Comparison of ENCODE assay signal across 34 cellular contexts in genomic region chr10:64682043-64682442, GRCh38.
A peak's percentile ranks its signal among the peaks of the same experiment; 100 is the strongest.
DNase-seq lines count a peak whose midpoint lies in the region; ATAC-seq and TF ChIP-seq lines count a peak whose summit lies in the region.
"Had no signal": no experiment of that assay in that cellular context is flagged by ENCODE, and none has a peak within 500 bp of the region (broad histone marks: within the 10 kb centered on the region; RNA-seq: fewer than 3 reads in every experiment).

No MANE protein-coding gene starts in this region.

- H3K27me3 Mint-ChIP-seq in endodermal cell (ENCODE audit: insufficient read depth), result no peaks in the 10 kb centered on the region
- H3K27me3 Mint-ChIP-seq: activated CD4-positive, alpha-beta T cell treated with anti-CD3 and anti-CD28 coated beads, Interleukin-2, amount 10 ng/mL, durations not matched to agents 7 days and 5 days; activated naive CD8-positive, alpha-beta T cell treated with anti-CD3 and anti-CD28 coated beads, Interleukin-2, amount 50 U/mL, for 24 hours; B cell; CD8-positive, alpha-beta memory T cell; IgD-negative memory B cell; naive thymus-derived CD4-positive, alpha-beta T cell; stimulated activated naive CD8-positive, alpha-beta T cell treated with anti-CD3 and anti-CD28 coated beads, Interleukin-15, amount 100 ng/mL, for 72 hours had no signal

- H3K79me1 ChIP-seq in mesenchymal stem cell (replicated peaks; ENCODE audit: low read length, poor library complexity, severe bottlenecking), result no peaks in the 10 kb centered on the region

- no peak overlapping the region for H4K91ac ChIP-seq in mesenchymal stem cell (ENCODE audit: low read length)

- H2BK5ac ChIP-seq in mesenchymal stem cell (ENCODE audit: low read depth, low read length, poor library complexity, severe bottlenecking), result no peak overlapping the region

- no peak overlapping the region for H2BK15ac ChIP-seq in mesenchymal stem cell (ENCODE audit: low read depth, poor library complexity, severe bottlenecking)

- no peak overlapping the region for H2BK120ac ChIP-seq in mesenchymal stem cell (ENCODE audit: low read depth, low read length)

- H3K18ac ChIP-seq in mesenchymal stem cell (ENCODE audit: low read depth in 1 of 2, low read length in 2 of 2), result no peak overlapping the region

- ATAC-seq in HG02870 (IDR thresholded peaks at IDR 0.05; ENCODE audit: unreplicated experiment), result no peak
- ATAC-seq: activated naive CD8-positive, alpha-beta T cell treated with anti-CD3 and anti-CD28 coated beads, Interleukin-2, amount 50 U/mL, for 24 hours; body of pancreas; left ventricle myocardium superior; naive thymus-derived CD4-positive, alpha-beta T cell; Panc1; stimulated activated naive CD8-positive, alpha-beta T cell treated with anti-CD3 and anti-CD28 coated beads, Interleukin-15, amount 100 ng/mL, for 72 hours; WTC11 had no signal

- H3K9ac ChIP-seq in NT2/D1 (ENCODE audit: insufficient read length, low read depth) (no peak overlapping the region), endodermal cell (ENCODE audit: extremely low read depth, low read length, poor library complexity, severe bottlenecking) (no peak overlapping the region), mesenchymal stem cell (ENCODE audit: low read length) (no peak overlapping the region)

- H2AK5ac ChIP-seq in mesenchymal stem cell (ENCODE audit: low read length, severe bottlenecking), result no peak overlapping the region

- no peaks in the 10 kb centered on the region for H3K4me1 Mint-ChIP-seq in endodermal cell
- H3K4me1 Mint-ChIP-seq: activated CD4-positive, alpha-beta T cell treated with anti-CD3 and anti-CD28 coated beads, Interleukin-2, amount 10 ng/mL, durations not matched to agents 7 days and 5 days; activated naive CD8-positive, alpha-beta T cell treated with anti-CD3 and anti-CD28 coated beads, Interleukin-2, amount 50 U/mL, for 24 hours; B cell; CD8-positive, alpha-beta memory T cell; IgD-negative memory B cell; mesothelial cell of epicardium; stimulated activated naive CD8-positive, alpha-beta T cell treated with anti-CD3 and anti-CD28 coated beads, Interleukin-15, amount 100 ng/mL, for 72 hours; WTC11 had no signal

- no peak overlapping the region for H3K14ac ChIP-seq in mesenchymal stem cell (ENCODE audit: low read length in 2 of 2)

- no peak overlapping the region for H4K8ac ChIP-seq in mesenchymal stem cell (ENCODE audit: low read length)

- H3K9me3 Mint-ChIP-seq in endodermal cell, result peaks cover 11% of the 10 kb centered on the region
- H3K9me3 Mint-ChIP-seq: activated CD4-positive, alpha-beta T cell treated with anti-CD3 and anti-CD28 coated beads, Interleukin-2, amount 10 ng/mL, durations not matched to agents 7 days and 5 days had no signal

- H3K36me3 Mint-ChIP-seq in endodermal cell (ENCODE audit: low read depth), result no peaks in the 10 kb centered on the region
- H3K36me3 Mint-ChIP-seq: CD8-positive, alpha-beta memory T cell; IgD-negative memory B cell; mesothelial cell of epicardium; naive thymus-derived CD4-positive, alpha-beta T cell had no signal

- H3K27ac Mint-ChIP-seq in endodermal cell, result no peak overlapping the region
- H3K27ac Mint-ChIP-seq: activated CD4-positive, alpha-beta T cell treated with anti-CD3 and anti-CD28 coated beads, Interleukin-2, amount 10 ng/mL, durations not matched to agents 7 days and 5 days; activated naive CD8-positive, alpha-beta T cell treated with anti-CD3 and anti-CD28 coated beads, Interleukin-2, amount 50 U/mL, for 24 hours; B cell; CD8-positive, alpha-beta memory T cell; IgD-negative memory B cell; mesothelial cell of epicardium; stimulated activated naive CD8-positive, alpha-beta T cell treated with anti-CD3 and anti-CD28 coated beads, Interleukin-15, amount 100 ng/mL, for 72 hours; WTC11 had no signal

- H3K27ac ChIP-seq in endodermal cell (ENCODE audit: low read depth, low read length), result no peak overlapping the region
- H3K27ac ChIP-seq in mesenchymal stem cell (ENCODE audit: low read length, poor library complexity, severe bottlenecking), result no peak overlapping the region
- H3K27ac ChIP-seq: body of pancreas, epithelial cell of prostate, tibial artery had no signal

- H3K23ac ChIP-seq in mesenchymal stem cell (ENCODE audit: low read length in 2 of 2), result no peak overlapping the region

- peak; percentile 31 for DNase-seq in Caki2 (ENCODE audit: low read depth)
- peak; percentile 15 for DNase-seq in NT2/D1 (ENCODE audit: low read depth, low spot score)
- DNase-seq in endodermal cell, result peak; percentile 73
- DNase-seq in mesenchymal stem cell, result peak; percentile 49
- no peak for DNase-seq in stimulated activated CD4-positive, alpha-beta T cell treated with anti-CD3 and anti-CD28 coated beads, Interleukin-4, amount 100 ng/mL, for 24 hours
- DNase-seq in inferior parietal cortex (ENCODE audit: extremely low spot score), result no peak
- no peak for DNase-seq in activated CD4-positive, alpha-beta T cell treated with anti-CD3 and anti-CD28 coated beads, Interleukin-2, amount 50 U/mL, for 1 hour
- DNase-seq: activated CD4-positive, alpha-beta T cell treated with anti-CD3 and anti-CD28 coated beads, Interleukin-2, amount 10 ng/mL, durations not matched to agents 7 days and 5 days; activated naive CD8-positive, alpha-beta T cell treated with anti-CD3 and anti-CD28 coated beads, Interleukin-2, amount 50 U/mL, for 24 hours; activated T-cell treated with anti-CD3 and anti-CD28 coated beads, Interleukin-2, amount 50 U/mL, for 48 hours; body of pancreas; CD8-positive, alpha-beta memory T cell; DMS153; foreskin fibroblast; left ventricle myocardium superior; naive thymus-derived CD4-positive, alpha-beta T cell; NCI-H1105 treated with DMSO at 0.1 percent for 48 hours; NCI-H2029 treated with DMSO at 0.1 percent for 48 hours; NCI-H2227 treated with DMSO at 0.1 percent for 48 hours; NCI-H526 treated with DMSO at 0.1 percent for 48 hours; occipital lobe; SIG-M5; small intestine; stimulated activated CD8-positive, alpha-beta memory T cell treated with anti-CD3 and anti-CD28 coated beads, Interleukin-4, amount 100 ng/mL, for 48 hours; stimulated activated naive CD8-positive, alpha-beta T cell treated with anti-CD3 and anti-CD28 coated beads, Interleukin-15, amount 100 ng/mL, for 72 hours; SW 1271; tibial artery had no signal

- no peak overlapping the region for H2AFZ ChIP-seq in mesenchymal stem cell (ENCODE audit: low read depth, low read length)

- H3K4me1 ChIP-seq in NT2/D1 (ENCODE audit: insufficient read depth, insufficient read length) (no peaks in the 10 kb centered on the region), endodermal cell (ENCODE audit: control insufficient read depth, insufficient read depth, low read length) (no peaks in the 10 kb centered on the region), mesenchymal stem cell (ENCODE audit: control insufficient read depth, insufficient read depth, low read depth, low read length) (no peaks in the 10 kb centered on the region)
- H3K4me1 ChIP-seq: body of pancreas, tibial artery had no signal

- H3K36me3 ChIP-seq in NT2/D1 (ENCODE audit: insufficient read depth, insufficient read length, low read length) (no peaks in the 10 kb centered on the region), endodermal cell (ENCODE audit: control insufficient read depth, insufficient read depth, low read length) (no peaks in the 10 kb centered on the region), mesenchymal stem cell (ENCODE audit: control insufficient read depth in 1 of 2, insufficient read depth in 2 of 2, low read depth in 1 of 2, low read length in 2 of 2) (no peaks in the 10 kb centered on the region)
- H3K36me3 ChIP-seq: tibial artery had no signal

- no peak overlapping the region for H2BK12ac ChIP-seq in mesenchymal stem cell (ENCODE audit: low read length in 2 of 2)

- peak; percentile 18 for TF ChIP-seq CTCF in endodermal cell (conservative IDR thresholded peaks at IDR 0.05)

- 83 to 96% methylated on average over 1 to 3 of the region's 3 CpGs for WGBS in endodermal cell (ENCODE audit: insufficient coverage in 1 of 2, insufficient read length in 1 of 2), 2 experiments
- 69% methylated on average over 3 of the region's 3 CpGs for WGBS in mesenchymal stem cell

- H3K4me3 ChIP-seq in NT2/D1 (ENCODE audit: insufficient read length, low read depth) (no peak overlapping the region), endodermal cell (ENCODE audit: low read length) (no peak overlapping the region), mesenchymal stem cell (ENCODE audit: insufficient read depth in 1 of 2, low read depth in 1 of 2, low read length in 2 of 2) (no peak overlapping the region)
- H3K4me3 ChIP-seq: body of pancreas, tibial artery had no signal

- H3K27me3 ChIP-seq in NT2/D1 (ENCODE audit: insufficient read depth, insufficient read length) (no peaks in the 10 kb centered on the region), endodermal cell (ENCODE audit: control insufficient read depth, insufficient read depth, low read length, poor library complexity, severe bottlenecking) (no peaks in the 10 kb centered on the region), mesenchymal stem cell (ENCODE audit: control insufficient read depth in 1 of 2, insufficient read depth in 1 of 2, low read length in 2 of 2) (no peaks in the 10 kb centered on the region)
- H3K27me3 ChIP-seq: body of pancreas, tibial artery had no signal

- in situ Hi-C loops in Caki2 (cut with HindIII; ENCODE audit: low pct_unique_long_range_greater_than_20kb, low sequenced_read_pairs), result no loop called here

- no peak overlapping the region for H3K4me2 ChIP-seq in mesenchymal stem cell (ENCODE audit: low read length, poor library complexity, severe bottlenecking)

- no peak overlapping the region for H3K4me3 Mint-ChIP-seq in endodermal cell
- H3K4me3 Mint-ChIP-seq: activated CD4-positive, alpha-beta T cell treated with anti-CD3 and anti-CD28 coated beads, Interleukin-2, amount 10 ng/mL, durations not matched to agents 7 days and 5 days; activated naive CD8-positive, alpha-beta T cell treated with anti-CD3 and anti-CD28 coated beads, Interleukin-2, amount 50 U/mL, for 24 hours; B cell; CD8-positive, alpha-beta memory T cell; IgD-negative memory B cell; mesothelial cell of epicardium; naive thymus-derived CD4-positive, alpha-beta T cell; stimulated activated naive CD8-positive, alpha-beta T cell treated with anti-CD3 and anti-CD28 coated beads, Interleukin-15, amount 100 ng/mL, for 72 hours; WTC11 had no signal

- H3K4ac ChIP-seq in mesenchymal stem cell (ENCODE audit: low read depth in 1 of 2, low read length in 2 of 2), result no peak overlapping the region

- H3K9me3 ChIP-seq in NT2/D1 (ENCODE audit: insufficient read depth, low read length) (no peaks in the 10 kb centered on the region), endodermal cell (ENCODE audit: control insufficient read depth, low read length) (peaks cover 15% of the 10 kb centered on the region), mesenchymal stem cell (ENCODE audit: control insufficient read depth, low read length) (peaks cover 5% of the 10 kb centered on the region)
- H3K9me3 ChIP-seq: body of pancreas, tibial artery had no signal

Comparison
In these comparisons a context has a peak if more than half of its experiments do, and no peak if none do; other contexts are left out.
1. DNase-seq: peak in Caki2 (single experiment), NT2/D1 (single experiment), endodermal cell (single experiment) and mesenchymal stem cell (single experiment); none in stimulated activated CD4-positive, alpha-beta T cell treated with anti-CD3 and anti-CD28 coated beads, Interleukin-4, amount 100 ng/mL, for 24 hours (single experiment), inferior parietal cortex (single experiment) and activated CD4-positive, alpha-beta T cell treated with anti-CD3 and anti-CD28 coated beads, Interleukin-2, amount 50 U/mL, for 1 hour (single experiment).